25 cellular contexts compared by ENCODE assay signal in genomic region chr6:46352541-46353267, GRCh38.
DNase-seq lines count a peak whose midpoint lies in the region; ATAC-seq, FAIRE-seq and TF ChIP-seq lines count a peak whose summit lies in the region.
"Had no signal": no experiment of that assay in that cellular context is flagged by ENCODE, and none has a peak within 500 bp of the region (broad histone marks: within the 10 kb centered on the region; RNA-seq: fewer than 3 reads in every experiment).

No MANE protein-coding gene starts in this region.

- peak; percentile 25; the same call in 1 of the 3 replicates for ATAC-seq in GM12878
- no peak for ATAC-seq in HG03520 (IDR thresholded peaks at IDR 0.05; ENCODE audit: unreplicated experiment)
- ATAC-seq: natural killer cell, Panc1 had no signal

- DNase-seq in HEK293T (ENCODE audit: extremely low spot score) (no peak), GM12878 (ENCODE audit: low read depth, low spot score) (no peak), myocyte (ENCODE audit: low read depth) (peak; percentile 5), NOMO-1 treated with dmso at 0.1 percent for 144 hours (lab: John Stamatoyannopoulos, UW; ENCODE audit: unreplicated experiment) (no peak), NCI-H2107 treated with DMSO at 0.1 percent for 48 hours (lab: John Stamatoyannopoulos, UW; ENCODE audit: unreplicated experiment) (no peak), NCI-H187 (lab: John Stamatoyannopoulos, UW) (no peak)
- DNase-seq: activated B cell treated with CpG ODN at 0.5 μM for 24 hours; activated CD4-positive, alpha-beta memory T cell treated with anti-CD3 and anti-CD28 coated beads, Interleukin-2, amount 10 ng/mL, durations not matched to agents 7 days and 5 days; activated naive CD4-positive, alpha-beta T cell; amniotic stem cell; caudate nucleus; CD8-positive, alpha-beta memory T cell; DMS79; foreskin fibroblast; GOT3; natural killer cell; NCI-H2171; stimulated activated CD4-positive, alpha-beta T cell treated with anti-CD3 and anti-CD28 coated beads, Interleukin-2, amount 100 ng/mL, for 24 hours; stimulated activated naive CD4-positive, alpha-beta T cell treated with Interleukin-2 at 50 U/mL for 16 hours; thyroid gland had no signal

- FAIRE-seq in GM12878 (lab: Jason Lieb, UNC), result no peak

- H3K27me3 ChIP-seq in ACC112 (ENCODE audit: insufficient read depth, low read length) (no peaks in the 10 kb centered on the region), GM12878 (replicated peaks in 1 of 2; ENCODE audit: control insufficient read depth in 2 of 2, insufficient read depth in 2 of 2, low read length in 1 of 2) (no peaks in the 10 kb centered on the region)
- H3K27me3 ChIP-seq: thyroid gland had no signal

- intact Hi-C loops in GM12878 (cut with micrococcal nuclease; ENCODE audit: unreplicated experiment), result no loop called here

- no peaks in the 10 kb centered on the region for H4K20me1 ChIP-seq in GM12878 (ENCODE audit: control insufficient read depth, insufficient read depth)

- no TSS peak for BruUV-seq in GM12878 (replicated peaks; lab: Mats Ljungman, UMichigan)

- no peak for TF ChIP-seq POLR2A in GM12878 (IDR thresholded peaks at IDR 0.05; ENCODE audit: low read depth, low read length)

- SMC1A ChIA-PET in GM12878 (lab: Charles Lee; ENCODE audit: uncharacterized antibody, unreplicated experiment), result interaction anchor here (0.7 kb wide), 2 partner anchors 15 to 210 kb away, joined by 3 read pairs; no protein-coding TSS in a partner anchor

- H3K36me3 ChIP-seq in ACC112 (ENCODE audit: insufficient read depth, low read length), result no peaks in the 10 kb centered on the region
- no peaks in the 10 kb centered on the region for H3K36me3 ChIP-seq in GM12878 (ENCODE audit: control insufficient read depth in 2 of 2, insufficient read depth in 2 of 2, low read length in 1 of 2)
- H3K36me3 ChIP-seq: thyroid gland had no signal

- H3K4me1 ChIP-seq in ACC112 (ENCODE audit: control insufficient read depth, insufficient read depth, low read length, unreplicated experiment) (peaks cover 7% of the 10 kb centered on the region), GM12878 (ENCODE audit: control insufficient read depth, insufficient read depth, low read length) (no peaks in the 10 kb centered on the region)
- H3K4me1 ChIP-seq: thyroid gland had no signal

- H3K9me3 ChIP-seq in GM12878 (replicated peaks; ENCODE audit: control insufficient read depth, insufficient read depth, low read length), result no peaks in the 10 kb centered on the region
- H3K9me3 ChIP-seq: thyroid gland had no signal

- H3K4me2 ChIP-seq in GM12878 (ENCODE audit: control insufficient read depth, insufficient read depth), result no peak overlapping the region
- H3K4me2 ChIP-seq: KMS-11 had no signal

- CTCF ChIA-PET in HEK293T (lab: Yijun Ruan, JAX) (no interaction called here), GM12878 (lab: Yijun Ruan, JAX) (no interaction called here)

- no peaks in the 10 kb centered on the region for H3K79me2 ChIP-seq in ACC112 (ENCODE audit: control insufficient read depth, insufficient read depth, low read length, unreplicated experiment)
- H3K79me2 ChIP-seq in GM12878 (ENCODE audit: control insufficient read depth, insufficient read depth, low read length), result no peaks in the 10 kb centered on the region

- peak overlapping the region; percentile 69 for H2AFZ ChIP-seq in ACC112 (ENCODE audit: low read length, unreplicated experiment)
- no peak overlapping the region for H2AFZ ChIP-seq in GM12878 (ENCODE audit: control insufficient read depth, low read depth, low read length)

- H3K27ac ChIP-seq in ACC112 (ENCODE audit: low read depth, low read length), result no peak overlapping the region
- no peak overlapping the region for H3K27ac ChIP-seq in GM12878 (ENCODE audit: control insufficient read depth, insufficient read depth)
- H3K27ac ChIP-seq: KMS-11, skin epidermis, thyroid gland had no signal

- no peak overlapping the region for H3K9ac ChIP-seq in GM12878 (ENCODE audit: control insufficient read depth, insufficient read depth, low read length)
- H3K9ac ChIP-seq: KMS-11 had no signal

- WGBS in GM12878 (ENCODE audit: insufficient coverage, insufficient replicate concordance, low lambda C conversion rate, missing lambda C conversion rate), result 38% methylated on average over 2 of the region's 2 CpGs

- TF ChIP-seq CTCF in GM12878 (IDR thresholded peaks at IDR 0.05 in 2 of 3, conservative IDR thresholded peaks at IDR 0.05 in 1 of 3; ENCODE audit: control insufficient read depth in 2 of 3, extremely low read depth in 1 of 3, insufficient read depth in 1 of 3, low read depth in 3 of 3, low read length in 3 of 3), result no peak

- no peak for TF ChIP-seq EP300 in GM12878 (IDR thresholded peaks at IDR 0.05; ENCODE audit: borderline replicate concordance in 1 of 2, control insufficient read depth in 1 of 2, low read depth in 2 of 2, low read length in 2 of 2)

- POLR2A ChIA-PET in HEK293T (lab: Yijun Ruan, JAX) (no interaction called here), GM12878 (lab: Charles Lee) (no interaction called here)

- in situ Hi-C loops in GM12878 (cut with MboI), result no loop called here

- TF ChIP-seq RAD21 in GM12878 (IDR thresholded peaks at IDR 0.05; ENCODE audit: insufficient read depth, low read depth, low read length), result no peak

- no peak overlapping the region for H3K4me3 ChIP-seq in ACC112 (ENCODE audit: low read depth, low read length)
- no peak overlapping the region for H3K4me3 ChIP-seq in GM12878
- H3K4me3 ChIP-seq: skin epidermis, thyroid gland had no signal

- RAD21 ChIA-PET in GM12878 (lab: Charles Lee; ENCODE audit: unreplicated experiment), result no interaction called here

TF ChIP-seq in HEK293T, 16 proteins besides CTCF, POLR2A, EP300 and RAD21:
- TF ChIP-seq ARNT (IDR thresholded peaks at IDR 0.05), result no peak
- TF ChIP-seq HDGF (IDR thresholded peaks at IDR 0.05; ENCODE audit: borderline replicate concordance), result no peak
- TF ChIP-seq, protein P1, sequence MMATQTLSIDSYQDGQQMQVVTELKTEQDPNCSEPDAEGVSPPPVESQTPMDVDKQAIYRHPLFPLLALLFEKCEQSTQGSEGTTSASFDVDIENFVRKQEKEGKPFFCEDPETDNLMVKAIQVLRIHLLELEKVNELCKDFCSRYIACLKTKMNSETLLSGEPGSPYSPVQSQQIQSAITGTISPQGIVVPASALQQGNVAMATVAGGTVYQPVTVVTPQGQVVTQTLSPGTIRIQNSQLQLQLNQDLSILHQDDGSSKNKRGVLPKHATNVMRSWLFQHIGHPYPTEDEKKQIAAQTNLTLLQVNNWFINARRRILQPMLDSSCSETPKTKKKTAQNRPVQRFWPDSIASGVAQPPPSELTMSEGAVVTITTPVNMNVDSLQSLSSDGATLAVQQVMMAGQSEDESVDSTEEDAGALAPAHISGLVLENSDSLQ (IDR thresholded peaks at IDR 0.05), result peak; percentile 77
- TF ChIP-seq TARDBP (IDR thresholded peaks at IDR 0.05), result no peak
TF ChIP-seq in HEK293T: peak in this region for 1.

TF ChIP-seq in GM12878, 131 proteins besides CTCF, POLR2A, EP300 and RAD21 (continues in another document):
- TF ChIP-seq, protein P1 (IDR thresholded peaks at IDR 0.05), result peak; percentile 85
- TF ChIP-seq ESRRA (IDR thresholded peaks at IDR 0.05; ENCODE audit: low read length) (no peak), CEBPB (IDR thresholded peaks at IDR 0.05; ENCODE audit: borderline replicate concordance in 1 of 2, low read depth in 2 of 2, low read length in 2 of 2) (no peak), DPF2 (IDR thresholded peaks at IDR 0.05) (no peak), RBBP5 (conservative IDR thresholded peaks at IDR 0.05) (no peak), FOS (IDR thresholded peaks at IDR 0.05; ENCODE audit: borderline replicate concordance, extremely low read depth, insufficient read length) (no peak)
- TF ChIP-seq, protein P2, sequence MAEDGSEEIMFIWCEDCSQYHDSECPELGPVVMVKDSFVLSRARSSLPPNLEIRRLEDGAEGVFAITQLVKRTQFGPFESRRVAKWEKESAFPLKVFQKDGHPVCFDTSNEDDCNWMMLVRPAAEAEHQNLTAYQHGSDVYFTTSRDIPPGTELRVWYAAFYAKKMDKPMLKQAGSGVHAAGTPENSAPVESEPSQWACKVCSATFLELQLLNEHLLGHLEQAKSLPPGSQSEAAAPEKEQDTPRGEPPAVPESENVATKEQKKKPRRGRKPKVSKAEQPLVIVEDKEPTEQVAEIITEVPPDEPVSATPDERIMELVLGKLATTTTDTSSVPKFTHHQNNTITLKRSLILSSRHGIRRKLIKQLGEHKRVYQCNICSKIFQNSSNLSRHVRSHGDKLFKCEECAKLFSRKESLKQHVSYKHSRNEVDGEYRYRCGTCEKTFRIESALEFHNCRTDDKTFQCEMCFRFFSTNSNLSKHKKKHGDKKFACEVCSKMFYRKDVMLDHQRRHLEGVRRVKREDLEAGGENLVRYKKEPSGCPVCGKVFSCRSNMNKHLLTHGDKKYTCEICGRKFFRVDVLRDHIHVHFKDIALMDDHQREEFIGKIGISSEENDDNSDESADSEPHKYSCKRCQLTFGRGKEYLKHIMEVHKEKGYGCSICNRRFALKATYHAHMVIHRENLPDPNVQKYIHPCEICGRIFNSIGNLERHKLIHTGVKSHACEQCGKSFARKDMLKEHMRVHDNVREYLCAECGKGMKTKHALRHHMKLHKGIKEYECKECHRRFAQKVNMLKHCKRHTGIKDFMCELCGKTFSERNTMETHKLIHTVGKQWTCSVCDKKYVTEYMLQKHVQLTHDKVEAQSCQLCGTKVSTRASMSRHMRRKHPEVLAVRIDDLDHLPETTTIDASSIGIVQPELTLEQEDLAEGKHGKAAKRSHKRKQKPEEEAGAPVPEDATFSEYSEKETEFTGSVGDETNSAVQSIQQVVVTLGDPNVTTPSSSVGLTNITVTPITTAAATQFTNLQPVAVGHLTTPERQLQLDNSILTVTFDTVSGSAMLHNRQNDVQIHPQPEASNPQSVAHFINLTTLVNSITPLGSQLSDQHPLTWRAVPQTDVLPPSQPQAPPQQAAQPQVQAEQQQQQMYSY (CRISPR knock-in tag; IDR thresholded peaks at IDR 0.05), result no peak
